In the genomic region with DNA sequence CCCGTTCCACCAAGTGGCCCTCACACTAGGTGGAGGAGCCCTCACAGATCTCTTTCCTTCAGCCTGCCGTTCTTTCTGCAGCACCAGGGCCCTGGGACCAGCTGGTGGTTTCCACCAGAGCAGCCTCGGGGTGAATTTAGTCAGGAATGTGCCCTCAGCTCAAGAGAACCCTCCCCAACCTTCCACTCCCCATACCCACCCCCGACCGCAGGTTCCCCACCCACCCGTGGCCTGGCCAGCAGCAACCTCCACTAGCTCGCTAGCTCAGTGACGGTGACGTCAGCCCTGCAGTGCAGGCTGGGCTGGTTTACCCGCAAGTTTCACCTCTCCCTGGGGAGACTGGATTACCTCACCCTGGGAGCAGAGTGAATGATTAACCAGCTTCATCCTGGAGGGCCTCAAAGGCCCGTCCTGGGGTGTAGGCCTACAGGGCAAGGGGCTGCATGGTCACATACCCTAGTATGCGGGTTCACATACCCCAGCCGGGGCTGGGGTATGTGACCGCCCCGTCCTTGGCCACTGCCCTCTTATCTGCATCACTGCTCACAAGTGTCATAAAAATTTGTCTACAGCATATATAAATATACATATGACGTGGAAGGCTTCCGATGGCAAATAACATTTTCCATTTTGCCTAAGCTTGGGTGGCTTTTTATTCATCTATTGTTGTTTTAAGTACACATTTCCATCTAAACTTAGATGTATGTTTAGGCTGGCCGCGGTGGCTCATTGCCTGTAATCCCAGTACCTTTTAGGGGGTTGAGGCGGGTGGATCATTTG, we compare ENCODE assay signal across 8 cellular contexts. TPM values are rescaled to one million over a fixed set of nuclear protein-coding genes. Genes with fewer than 3 reads are reported as not detected.
A peak's percentile ranks its signal among the peaks of the same experiment; 100 is the strongest.
DNase-seq lines count a peak whose midpoint lies in the region; ATAC-seq and TF ChIP-seq lines count a peak whose summit lies in the region.

No MANE protein-coding gene starts in this region.

- peak overlapping the region; percentile 98 for H3K27ac Mint-ChIP-seq in type B pancreatic cell

- H3K36me3 Mint-ChIP-seq in type B pancreatic cell, result no peaks in the 10 kb centered on the region

- H3K9me3 ChIP-seq in adrenal gland (replicated peaks in 1 of 3), result no peaks in the 10 kb centered on the region

- intact Hi-C loops in adrenal gland (cut with DNase I), result no loop called here

- no peak for TF ChIP-seq CTCF in adrenal gland (IDR thresholded peaks at IDR 0.05)
- no peak for TF ChIP-seq CTCF in type B pancreatic cell (conservative IDR thresholded peaks at IDR 0.05)

- no peaks in the 10 kb centered on the region for H3K4me1 ChIP-seq in adrenal gland (replicated peaks in 1 of 2)

- peaks cover 5% of the 10 kb centered on the region for H3K9me3 Mint-ChIP-seq in type B pancreatic cell

- no peak for TF ChIP-seq POLR2A in adrenal gland (IDR thresholded peaks at IDR 0.05)

- peak overlapping the region; percentile 75 for H3K4me3 Mint-ChIP-seq in type B pancreatic cell

- H3K4me1 Mint-ChIP-seq in type B pancreatic cell (ENCODE audit: unreplicated experiment), result peaks cover 12% of the 10 kb centered on the region

- no peak overlapping the region for H3K27ac ChIP-seq in adrenal gland

- no peaks in the 10 kb centered on the region for H3K36me3 ChIP-seq in adrenal gland (replicated peaks in 1 of 2)

- WGBS in adrenal gland, 4 donors, result 67 to 77% (median 75%) methylated on average over 15 to 20 of the region's 20 CpGs

- no peaks in the 10 kb centered on the region for H3K27me3 ChIP-seq in adrenal gland

- DNase-seq in EH (ENCODE audit: low read depth), result peak; percentile 95
- peak; percentile 78 for DNase-seq in HS-5 (ENCODE audit: low read depth)
- DNase-seq in adrenal gland, result peak in 6 of 7 donors; percentile 14 to 76 (median 36)
- peak; percentile 97 for DNase-seq in islet precursor cell
- DNase-seq in type B pancreatic cell (ENCODE audit: extremely low spot score, unreplicated experiment), result peak; percentile 82
- no peak for DNase-seq in stimulated activated CD4-positive, alpha-beta T cell treated with anti-CD3 and anti-CD28 coated beads, Interleukin-15, amount 100 ng/mL, for 24 hours
- DNase-seq in NCI-H146 (lab: John Stamatoyannopoulos, UW), result no peak

- ATAC-seq in HG03378 (IDR thresholded peaks at IDR 0.05; ENCODE audit: unreplicated experiment), result no peak

- H3K27me3 Mint-ChIP-seq in type B pancreatic cell, result no peaks in the 10 kb centered on the region

- H3K4me3 ChIP-seq in adrenal gland, result no peak overlapping the region

RNA-seq across cellular contexts. Expression of gene ELF3, which starts 24.5 kb away (rescaled TPM):
- total RNA-seq in adrenal gland (under 1 TPM in 6 of 8 donors, not detected in 2; 0.06 to 0.51 (median 0.45) TPM), type B pancreatic cell (ENCODE audit: low replicate concordance) (237 and 498 TPM in 2 replicates)
- polyA plus RNA-seq in adrenal gland, result 1 to 10 TPM in 2 of 3 donors, not detected in 1; 1.0 to 1.4 TPM

RNA-seq across cellular contexts. Expression of gene RNPEP, which starts 52.4 kb away (rescaled TPM):
- total RNA-seq in adrenal gland, result 10 to 100 TPM; 46.0 to 99.6 (median 69.7) TPM
- 10 to 100 TPM; 43.8 to 59.6 (median 46.7) TPM for polyA plus RNA-seq in adrenal gland
- 57.3 and 63.9 TPM in 2 replicates for total RNA-seq in type B pancreatic cell (ENCODE audit: low replicate concordance)

Comparison
In these comparisons a context has a peak if more than half of its experiments do, and no peak if none do; other contexts are left out.
1. DNase-seq: peak in EH (single experiment), HS-5 (single experiment), adrenal gland (6 of 7), islet precursor cell (single experiment) and type B pancreatic cell (single experiment); none in stimulated activated CD4-positive, alpha-beta T cell treated with anti-CD3 and anti-CD28 coated beads, Interleukin-15, amount 100 ng/mL, for 24 hours (single experiment) and NCI-H146 (single experiment).
2. RNA of gene ELF3, which starts 24.5 kb away (total RNA-seq): 237 to 498 TPM in type B pancreatic cell; 0.06 to 0.51 TPM in adrenal gland; every median in the first group is over 100 times any median in the second.